Comparison of ENCODE assay signal across 8 cellular contexts in genomic region chr7:2403014-2403717, GRCh38. TPM values are rescaled to one million over a fixed set of nuclear protein-coding genes. Genes with fewer than 3 reads are reported as not detected.
DNase-seq lines count a peak whose midpoint lies in the region; ATAC-seq and FAIRE-seq lines count a peak whose summit lies in the region.

Gene CHST12 (plus strand): TSS chr7:2403611. CDS start chr7:2432640, 29,029 bp downstream.

- peaks cover 4 to 10% of the 10 kb centered on the region in 2 donors for H3K4me1 ChIP-seq in small intestine (ENCODE audit: control insufficient read depth in 2 of 2, insufficient read depth in 1 of 2, low read depth in 1 of 2, low read length in 1 of 2)

- H3K27ac ChIP-seq in caudate nucleus (ENCODE audit: low read depth, low read length) = peak within 1 kb of the TSS; percentile 58
- peak within 1 kb of the TSS; percentile 64 to 75 for H3K27ac ChIP-seq in small intestine (ENCODE audit: low read depth in 1 of 2, low read length in 1 of 2)

- no peaks in the 10 kb centered on the region for H3K9me3 ChIP-seq in small intestine (ENCODE audit: control insufficient read depth, low read depth)

- H3K4me3 ChIP-seq in small intestine (ENCODE audit: low read depth in 1 of 2, low read length in 2 of 2) = peak within 1 kb of the TSS; percentile 93 to 95

- no peaks in the 10 kb centered on the region for H3K27me3 ChIP-seq in small intestine (ENCODE audit: control insufficient read depth in 2 of 2, insufficient read depth in 2 of 2, low read length in 2 of 2)

- ATAC-seq in GM18858 (IDR thresholded peaks at IDR 0.05; ENCODE audit: unreplicated experiment) (peak; percentile 34), HG03139 (IDR thresholded peaks at IDR 0.05; ENCODE audit: unreplicated experiment) (peak; percentile 42)

- WGBS in small intestine, 3 donors = 0 to 1% (median 1%) methylated on average over 49 to 89 of the region's 89 CpGs

- DNase-seq in 8988T (peak; percentile 95), NCI-H2227 (lab: John Stamatoyannopoulos, UW; ENCODE audit: unreplicated experiment) (peak; percentile 95), caudate nucleus (lab: John Stamatoyannopoulos, UW) (peak; percentile 37 to 97 (median 91)), iPS-NIHi7 (ENCODE audit: extremely low spot score) (peak; percentile 100), small intestine (peak; percentile 89)
- DNase-seq in activated CD4-positive, CD25-positive, alpha-beta regulatory T cell (lab: John Stamatoyannopoulos, UW) = peak; percentile 89 to 94 (median 92)

- H3K36me3 ChIP-seq in small intestine (ENCODE audit: control insufficient read depth in 2 of 2, insufficient read depth in 2 of 2, low read length in 2 of 2) = no peaks in the 10 kb centered on the region

- FAIRE-seq in small intestine (lab: Jason Lieb, UNC) = no peak

RNA-seq across cellular contexts. Expression of gene CHST12, which starts in this region (rescaled TPM):
- 10 to 100 TPM in 1 of 3 donors, 1 to 10 TPM in 2; 1.8 to 10.9 (median 3.0) TPM for polyA plus RNA-seq in small intestine

Comparison
In these comparisons a context has a peak if more than half of its experiments do, and no peak if none do; other contexts are left out.
1. Peak in every context shown above with its lines: DNase-seq, ATAC-seq, H3K4me3 ChIP-seq and H3K27ac ChIP-seq.